ENCODE assay signal across 9 cellular contexts in the genomic region with DNA sequence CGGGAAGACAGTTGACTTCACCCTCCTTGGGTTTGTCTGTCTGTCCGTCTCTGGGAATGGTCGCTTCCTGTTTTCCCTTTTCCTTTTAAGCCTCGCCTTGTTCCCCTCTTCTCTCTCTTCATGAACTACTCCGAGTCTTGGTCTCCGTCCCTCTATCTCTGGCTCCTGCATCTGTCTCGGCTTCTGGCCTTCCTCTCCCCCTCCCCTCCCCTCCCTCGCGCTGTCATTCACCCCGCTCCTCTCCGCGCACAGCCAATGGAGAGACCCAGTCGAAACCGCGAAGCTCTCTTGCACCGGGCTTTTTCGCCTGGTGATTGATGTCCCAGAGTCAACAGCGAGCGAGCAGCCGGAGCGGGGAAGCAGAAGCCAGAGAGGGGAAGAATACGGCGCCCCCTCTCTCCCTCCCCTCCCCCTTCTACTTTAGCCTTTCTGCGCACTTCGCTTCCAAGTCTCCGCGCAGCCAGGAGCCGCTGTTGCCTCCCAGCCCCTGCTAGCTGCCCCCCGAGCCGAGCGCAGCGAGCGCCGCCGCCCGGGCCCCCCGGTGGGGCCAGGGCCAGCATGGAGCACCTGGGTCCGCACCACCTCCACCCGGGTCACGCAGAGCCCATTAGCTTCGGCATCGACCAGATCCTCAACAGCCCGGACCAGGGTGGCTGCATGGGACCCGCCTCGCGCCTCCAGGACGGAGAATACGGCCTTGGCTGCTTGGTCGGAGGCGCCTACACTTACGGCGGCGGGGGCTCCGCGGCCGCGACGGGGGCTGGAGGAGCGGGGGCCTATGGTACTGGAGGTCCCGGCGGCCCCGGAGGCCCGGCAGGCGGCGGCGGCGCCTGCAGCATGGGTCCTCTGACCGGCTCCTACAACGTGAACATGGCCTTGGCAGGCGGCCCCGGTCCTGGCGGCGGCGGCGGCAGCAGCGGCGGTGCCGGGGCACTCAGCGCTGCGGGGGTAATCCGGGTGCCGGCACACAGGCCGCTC. TPM values are rescaled to one million over a fixed set of nuclear protein-coding genes. Genes with fewer than 3 reads are reported as not detected.
DNase-seq lines count a peak whose midpoint lies in the region; ATAC-seq, FAIRE-seq and TF ChIP-seq lines count a peak whose summit lies in the region.
"Had no signal": no experiment of that assay in that cellular context is flagged by ENCODE, and none has a peak within 500 bp of the region (broad histone marks: within the 10 kb centered on the region; RNA-seq: fewer than 3 reads in every experiment).

A gene (plus strand): TSS at position 317 of the 978 bp plus-strand sequence. CDS start 242 bp downstream, at position 559.

- no peak within 1 kb of the TSS for H3K4me3 ChIP-seq in DND-41 (ENCODE audit: low read depth in 1 of 2, low read length in 2 of 2)
- no peak within 1 kb of the TSS for H3K4me3 ChIP-seq in endothelial cell of umbilical vein (replicated peaks in 1 of 3; ENCODE audit: insufficient read depth in 1 of 3, low read depth in 1 of 3, low read length in 3 of 3)

- H3K27me3 ChIP-seq in DND-41 (ENCODE audit: insufficient read depth, low read length, poor library complexity): peaks cover 19% of the 10 kb centered on the region
- peaks cover 90 to 99% of the 10 kb centered on the region in 2 experiments for H3K27me3 ChIP-seq in endothelial cell of umbilical vein (ENCODE audit: control insufficient read depth in 2 of 2, insufficient read depth in 2 of 2, low read length in 2 of 2)

- no peaks in the 10 kb centered on the region for H3K36me3 ChIP-seq in DND-41 (ENCODE audit: insufficient read depth, low read length)
- H3K36me3 ChIP-seq in endothelial cell of umbilical vein (ENCODE audit: control insufficient read depth in 2 of 2, extremely low read depth in 1 of 2, insufficient read depth in 2 of 2, low read length in 2 of 2): no peaks in the 10 kb centered on the region

- no peaks in the 10 kb centered on the region for H3K9me1 ChIP-seq in endothelial cell of umbilical vein (replicated peaks; ENCODE audit: control insufficient read depth, extremely low read depth, insufficient read depth, low read length)

- POLR2A ChIA-PET in endothelial cell of umbilical vein (lab: Charles Lee): no interaction called here

- no peaks in the 10 kb centered on the region for H3K9me3 Mint-ChIP-seq in progenitor cell of endocrine pancreas (ENCODE audit: low read depth)

- DNase-seq in DND-41 (no peak), NCI-H128 (lab: John Stamatoyannopoulos, UW; ENCODE audit: unreplicated experiment) (peak; percentile 60), endothelial cell of umbilical vein (ENCODE audit: low read depth, low spot score) (no peak), progenitor cell of endocrine pancreas (ENCODE audit: low spot score, unreplicated experiment) (no peak), H54 (ENCODE audit: insufficient read length, low spot score) (no peak)

- H3K36me3 Mint-ChIP-seq in progenitor cell of endocrine pancreas (ENCODE audit: insufficient read depth): no peaks in the 10 kb centered on the region

- intact Hi-C loops in endothelial cell of umbilical vein (cut with micrococcal nuclease): no loop called here

- H3K27ac ChIP-seq in DND-41 (ENCODE audit: low read length): no peak within 1 kb of the TSS
- no peak within 1 kb of the TSS for H3K27ac ChIP-seq in endothelial cell of umbilical vein (ENCODE audit: insufficient read depth, low read depth, low read length)

- no peaks in the 10 kb centered on the region for H3K79me2 ChIP-seq in DND-41 (ENCODE audit: insufficient read depth, low read length)
- H3K79me2 ChIP-seq in endothelial cell of umbilical vein (ENCODE audit: control insufficient read depth, insufficient read depth, low read length): no peaks in the 10 kb centered on the region

- H3K27ac Mint-ChIP-seq in progenitor cell of endocrine pancreas: no peak within 1 kb of the TSS

- CTCF ChIA-PET in endothelial cell of umbilical vein (lab: Charles Lee): interaction anchor here (1.0 to 3.2 kb wide), 3 partner anchors 10 to 35 kb away, joined by 4 to 25 read pairs (median 5); no protein-coding TSS in a partner anchor

- H3K9ac ChIP-seq in DND-41 (ENCODE audit: low read depth, low read length) (no peak within 1 kb of the TSS), endothelial cell of umbilical vein (replicated peaks; ENCODE audit: extremely low read depth, insufficient read depth, low read length) (no peak within 1 kb of the TSS)

- peaks cover 93% of the 10 kb centered on the region for H3K27me3 Mint-ChIP-seq in progenitor cell of endocrine pancreas

- H4K20me1 ChIP-seq in DND-41 (ENCODE audit: insufficient read depth, low read length) (no peaks in the 10 kb centered on the region), endothelial cell of umbilical vein (replicated peaks; ENCODE audit: control insufficient read depth, extremely low read depth, insufficient read depth, low read length) (no peaks in the 10 kb centered on the region)

- TF ChIP-seq CTCF in DND-41 (IDR thresholded peaks at IDR 0.05; ENCODE audit: borderline replicate concordance, extremely low read depth, low read length, poor library complexity, severe bottlenecking) (no peak), endothelial cell of umbilical vein (IDR thresholded peaks at IDR 0.05; ENCODE audit: extremely low read depth in 1 of 2, insufficient read depth in 1 of 2, low read depth in 1 of 2, low read length in 2 of 2) (no peak), progenitor cell of endocrine pancreas (IDR thresholded peaks at IDR 0.05; ENCODE audit: unreplicated experiment) (no peak)

- peak within 1 kb of the TSS; percentile 29 for H3K4me3 Mint-ChIP-seq in progenitor cell of endocrine pancreas (ENCODE audit: low read depth)

- dilution Hi-C loops in endothelial cell of umbilical vein (cut with MboI; ENCODE audit: extremely low pct_ligation_motif_present, low sequenced_read_pairs): no loop called here

- no peak for TF ChIP-seq POLR2A in endothelial cell of umbilical vein (IDR thresholded peaks at IDR 0.05; ENCODE audit: low read depth, low read length)
- no peak for TF ChIP-seq POLR2A in H54 (IDR thresholded peaks at IDR 0.05; ENCODE audit: low read depth, low read length)

- peaks cover 17% of the 10 kb centered on the region for H3K4me1 Mint-ChIP-seq in progenitor cell of endocrine pancreas (ENCODE audit: low read depth)

- H2AFZ ChIP-seq in DND-41 (ENCODE audit: low read depth, low read length): no peak within 1 kb of the TSS
- H2AFZ ChIP-seq in endothelial cell of umbilical vein (ENCODE audit: low read depth, low read length): no peak within 1 kb of the TSS

- no peak for FAIRE-seq in endothelial cell of umbilical vein (lab: Jason Lieb, UNC)
- FAIRE-seq in H54 (lab: Jason Lieb, UNC): no peak

- H3K4me2 ChIP-seq in DND-41 (ENCODE audit: insufficient read depth, low read length): no peak within 1 kb of the TSS
- no peak within 1 kb of the TSS for H3K4me2 ChIP-seq in endothelial cell of umbilical vein (ENCODE audit: insufficient read depth, low read length)

- H3K4me1 ChIP-seq in DND-41 (ENCODE audit: insufficient read depth, low read length) (no peaks in the 10 kb centered on the region), endothelial cell of umbilical vein (ENCODE audit: control insufficient read depth, extremely low read depth, insufficient read depth, low read length) (peaks cover 4% of the 10 kb centered on the region)

- ATAC-seq in DND-41 (ENCODE audit: insufficient read depth, low read depth) (peak; percentile 40; the same call in 1 of the 3 replicates), GM19324 (IDR thresholded peaks at IDR 0.05; ENCODE audit: low FRiP score, unreplicated experiment) (no peak), GM19023 (IDR thresholded peaks at IDR 0.05; ENCODE audit: unreplicated experiment) (no peak), HG02763 (IDR thresholded peaks at IDR 0.05; ENCODE audit: unreplicated experiment) (no peak)

- H3K9me3 ChIP-seq in DND-41 (ENCODE audit: insufficient read depth, low read length, severe bottlenecking) (no peaks in the 10 kb centered on the region), endothelial cell of umbilical vein (replicated peaks; ENCODE audit: control insufficient read depth, insufficient read depth, low read length) (no peaks in the 10 kb centered on the region)

- BruUV-seq in endothelial cell of umbilical vein (replicated peaks; lab: Mats Ljungman, UMichigan): no TSS peak

TF ChIP-seq in endothelial cell of umbilical vein, 7 proteins besides CTCF, POLR2A, EP300 and RAD21:
- TF ChIP-seq EZH2 (IDR thresholded peaks at IDR 0.05; ENCODE audit: borderline replicate concordance, low read depth, low read length, severe bottlenecking) (peak; percentile 93), FOS (IDR thresholded peaks at IDR 0.05; ENCODE audit: borderline replicate concordance, insufficient read depth, low read length) (no peak), JUN (IDR thresholded peaks at IDR 0.05; ENCODE audit: borderline replicate concordance, insufficient read depth, insufficient read length, low read depth) (no peak), GATA2 (IDR thresholded peaks at IDR 0.05; ENCODE audit: insufficient read depth, insufficient read length, low read depth, low read length) (no peak)

RNA-seq across cellular contexts. Expression of the gene that starts here (rescaled TPM):
- not detected in 2 replicates for total RNA-seq in endothelial cell of umbilical vein
- polyA plus RNA-seq in endothelial cell of umbilical vein: 0.10 TPM in 1 of 2 replicates, not detected in the other
- 0.03 TPM in 2 replicates for polyA plus RNA-seq in endothelial cell of umbilical vein (2011; cell fraction: cytosol; rRNA removed)
- 0.07 TPM in 1 of 2 replicates, not detected in the other for polyA plus RNA-seq in endothelial cell of umbilical vein (2011; cell fraction: nucleus; rRNA removed)
- not detected in 2 replicates for polyA plus RNA-seq in endothelial cell of umbilical vein (2012)
- polyA minus RNA-seq in endothelial cell of umbilical vein: 0.44 TPM in 1 of 2 replicates, not detected in the other
- not detected for polyA minus RNA-seq in endothelial cell of umbilical vein (2011; cell fraction: cytosol; rRNA and poly(A)+ RNA removed)
- polyA minus RNA-seq in endothelial cell of umbilical vein (2011; cell fraction: nucleus; rRNA and poly(A)+ RNA removed): not detected in 2 replicates
- total RNA-seq in progenitor cell of endocrine pancreas: not detected in 2 replicates
- total RNA-seq: activated CD8-positive, alpha-beta memory T cell treated with anti-CD3 and anti-CD28 coated beads for 36 hours had no signal
